In the genomic region with DNA sequence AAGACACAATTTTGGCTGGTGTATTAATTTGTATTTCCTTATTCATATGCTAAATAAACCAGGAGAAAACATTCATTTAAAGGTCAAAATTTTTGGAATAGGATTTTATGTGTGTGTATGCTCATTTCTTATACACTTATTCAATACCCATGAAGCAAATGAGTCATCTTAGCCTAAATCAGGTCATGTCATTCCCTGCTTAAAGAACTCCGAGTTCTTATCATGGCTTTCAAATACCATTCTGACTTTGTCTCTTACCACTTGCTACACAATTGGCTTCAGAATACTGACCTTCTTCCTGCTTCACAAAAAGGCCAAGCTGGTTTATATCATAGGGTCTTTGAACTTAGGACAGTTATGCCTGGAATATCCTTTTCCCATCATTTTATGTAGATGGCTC, we compare ENCODE assay signal across 20 cellular contexts.
DNase-seq lines count a peak whose midpoint lies in the region; ATAC-seq, FAIRE-seq and TF ChIP-seq lines count a peak whose summit lies in the region.
"Had no signal": no experiment of that assay in that cellular context is flagged by ENCODE, and none has a peak within 500 bp of the region (broad histone marks: within the 10 kb centered on the region; RNA-seq: fewer than 3 reads in every experiment).

No MANE protein-coding gene starts in this region.

- no peak for FAIRE-seq in GM19239 (lab: Jason Lieb, UNC)
- FAIRE-seq: frontal cortex, GM12878 had no signal

- H3K27ac ChIP-seq in lower lobe of right lung = no peak overlapping the region
- H3K27ac ChIP-seq: WERI-Rb-1 had no signal

- DNase-seq in EH (ENCODE audit: low read depth) = peak; percentile 69
- DNase-seq in M059J (ENCODE audit: low read depth) = peak; percentile 57
- DNase-seq in cardiac fibroblast (ENCODE audit: low read depth in 2 of 2) = peak; percentile 60 to 78
- no peak for DNase-seq in lower lobe of right lung
- DNase-seq in GM19239 (ENCODE audit: insufficient read length, low spot score) = no peak
- no peak for DNase-seq in pons (ENCODE audit: low spot score)
- no peak for DNase-seq in natural killer cell
- no peak for DNase-seq in effector memory CD8-positive, alpha-beta T cell
- DNase-seq: activated CD4-positive, alpha-beta memory T cell treated with anti-CD3 and anti-CD28 coated beads for 36 hours; activated T-cell treated with anti-CD3 and anti-CD28 coated beads, Interleukin-2, amount 50 U/mL, for 4 hours; effector CD8-positive, alpha-beta T cell; naive thymus-derived CD4-positive, alpha-beta T cell; NCI-H2081; T-helper 1 cell; WERI-Rb-1 had no signal

- intact Hi-C loops in lower lobe of right lung (cut with DNase I) (no loop called here), natural killer cell (cut with micrococcal nuclease) (no loop called here)

- peak; percentile 29 to 51 for ATAC-seq in lower lobe of right lung
- ATAC-seq in natural killer cell = no peak
- ATAC-seq in effector memory CD8-positive, alpha-beta T cell (replicated peaks) = no peak
- ATAC-seq: activated T-cell treated with anti-CD3 and anti-CD28 coated beads, Interleukin-2, amount 50 U/mL, for 4 hours; GM12878; naive thymus-derived CD4-positive, alpha-beta T cell; Panc1 had no signal

- no peaks in the 10 kb centered on the region for H3K27me3 Mint-ChIP-seq in natural killer cell (ENCODE audit: low read depth in 2 of 2)
- no peaks in the 10 kb centered on the region for H3K27me3 Mint-ChIP-seq in effector memory CD8-positive, alpha-beta T cell
- H3K27me3 Mint-ChIP-seq: activated CD4-positive, alpha-beta memory T cell treated with anti-CD3 and anti-CD28 coated beads for 36 hours; activated naive CD8-positive, alpha-beta T cell; central memory CD8-positive, alpha-beta T cell; naive thymus-derived CD4-positive, alpha-beta T cell had no signal

- H3K4me3 ChIP-seq in cardiac fibroblast (replicated peaks in 1 of 2; ENCODE audit: low read depth in 2 of 2, low read length in 2 of 2) = no peak overlapping the region
- no peak overlapping the region for H3K4me3 ChIP-seq in lower lobe of right lung
- H3K4me3 ChIP-seq: GM12878 had no signal

- H3K27me3 ChIP-seq in lower lobe of right lung (ENCODE audit: low read depth) = no peaks in the 10 kb centered on the region

- TF ChIP-seq CTCF in cardiac fibroblast (IDR thresholded peaks at IDR 0.05; ENCODE audit: low read depth, low read length) (no peak), lower lobe of right lung (IDR thresholded peaks at IDR 0.05) (no peak), natural killer cell (IDR thresholded peaks at IDR 0.05) (no peak)

- no peaks in the 10 kb centered on the region for H3K4me1 Mint-ChIP-seq in natural killer cell
- H3K4me1 Mint-ChIP-seq in effector memory CD8-positive, alpha-beta T cell (ENCODE audit: low read depth in 2 of 2) = no peaks in the 10 kb centered on the region
- H3K4me1 Mint-ChIP-seq: central memory CD8-positive, alpha-beta T cell; naive thymus-derived CD4-positive, alpha-beta T cell had no signal

- no peaks in the 10 kb centered on the region for H3K36me3 Mint-ChIP-seq in natural killer cell
- H3K36me3 Mint-ChIP-seq in effector memory CD8-positive, alpha-beta T cell (ENCODE audit: insufficient read depth) = no peaks in the 10 kb centered on the region
- H3K36me3 Mint-ChIP-seq: activated CD4-positive, alpha-beta memory T cell treated with anti-CD3 and anti-CD28 coated beads for 36 hours; activated naive CD8-positive, alpha-beta T cell; naive thymus-derived CD4-positive, alpha-beta T cell had no signal

- H3K36me3 ChIP-seq in lower lobe of right lung = no peaks in the 10 kb centered on the region
- H3K36me3 ChIP-seq: WERI-Rb-1 had no signal

- no peak overlapping the region for H3K27ac Mint-ChIP-seq in natural killer cell
- no peak overlapping the region for H3K27ac Mint-ChIP-seq in effector memory CD8-positive, alpha-beta T cell
- H3K27ac Mint-ChIP-seq: activated CD4-positive, alpha-beta memory T cell treated with anti-CD3 and anti-CD28 coated beads for 36 hours; activated naive CD8-positive, alpha-beta T cell; naive thymus-derived CD4-positive, alpha-beta T cell had no signal

- peaks cover 3% of the 10 kb centered on the region for H3K4me1 ChIP-seq in lower lobe of right lung

- no peaks in the 10 kb centered on the region for H3K9me3 ChIP-seq in lower lobe of right lung

- peaks cover 0 to 6% of the 10 kb centered on the region in 2 donors for H3K9me3 Mint-ChIP-seq in natural killer cell
- peaks cover 0 to 6% of the 10 kb centered on the region in 2 donors for H3K9me3 Mint-ChIP-seq in effector memory CD8-positive, alpha-beta T cell
- H3K9me3 Mint-ChIP-seq: activated CD4-positive, alpha-beta memory T cell treated with anti-CD3 and anti-CD28 coated beads for 36 hours; activated T-cell treated with anti-CD3 and anti-CD28 coated beads, Interleukin-2, amount 50 U/mL, for 4 hours had no signal

- no peak overlapping the region for H3K4me3 Mint-ChIP-seq in natural killer cell
- H3K4me3 Mint-ChIP-seq in effector memory CD8-positive, alpha-beta T cell = no peak overlapping the region
- H3K4me3 Mint-ChIP-seq: activated CD4-positive, alpha-beta memory T cell treated with anti-CD3 and anti-CD28 coated beads for 36 hours; activated naive CD8-positive, alpha-beta T cell; activated T-cell treated with anti-CD3 and anti-CD28 coated beads, Interleukin-2, amount 50 U/mL, for 4 hours; central memory CD8-positive, alpha-beta T cell; naive thymus-derived CD4-positive, alpha-beta T cell had no signal

Comparison
In these comparisons a context has a peak if more than half of its experiments do, and no peak if none do; other contexts are left out.
1. DNase-seq: peak in EH (single experiment), M059J (single experiment) and cardiac fibroblast (2 of 2); none in lower lobe of right lung (single experiment), GM19239 (single experiment), pons (single experiment), natural killer cell (single experiment) and effector memory CD8-positive, alpha-beta T cell (0 of 3).
2. ATAC-seq: peak in lower lobe of right lung (2 of 2); none in natural killer cell (0 of 3) and effector memory CD8-positive, alpha-beta T cell (single experiment).